Comparison of ENCODE assay signal across 31 cellular contexts in the genomic region with DNA sequence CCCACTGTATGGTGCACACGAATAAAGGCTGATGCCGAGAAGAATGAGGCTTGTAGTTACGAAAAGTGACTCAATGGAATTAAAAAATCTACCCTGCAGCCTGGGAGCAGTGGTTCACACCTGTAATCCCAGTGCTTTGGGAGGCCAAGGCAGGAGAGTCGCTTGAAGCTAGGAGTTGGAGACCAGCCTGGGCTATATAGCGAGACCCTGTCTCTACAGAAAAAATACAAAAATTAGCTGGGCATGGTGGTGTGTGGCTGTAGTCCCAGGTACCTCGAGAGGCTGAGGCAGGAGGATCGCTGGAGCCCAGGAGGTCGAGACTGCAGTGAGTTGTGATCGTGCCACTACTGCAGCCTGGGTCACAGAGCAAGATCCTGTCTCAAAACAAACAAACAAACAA. TPM values are rescaled to one million over a fixed set of nuclear protein-coding genes. Genes with fewer than 3 reads are reported as not detected.
"Had no signal": no experiment of that assay in that cellular context is flagged by ENCODE, and none has a peak within 500 bp of the region (broad histone marks: within the 10 kb centered on the region; RNA-seq: fewer than 3 reads in every experiment).

No MANE protein-coding gene starts in this region.

- H3K36me3 Mint-ChIP-seq: stimulated activated effector memory CD8-positive, alpha-beta T cell treated with anti-CD3 and anti-CD28 coated beads, Interleukin-12 subunit alpha, Interleukin-12 subunit beta, amount 100 ng/mL, for 72 hours; stimulated activated memory B cell treated with anti-CD40 and anti-IgM and Interleukin-4, amounts not matched to agents 10 μg/mL and 1 μg/mL and 100 μg/mL, for 72 hours; stimulated activated naive B cell treated with anti-CD40 and anti-IgM and Interleukin-4, amounts not matched to agents 10 μg/mL and 1 μg/mL and 100 μg/mL, for 72 hours had no signal

- H3K9me3 Mint-ChIP-seq: stimulated activated effector memory CD8-positive, alpha-beta T cell treated with anti-CD3 and anti-CD28 coated beads, Interleukin-12 subunit alpha, Interleukin-12 subunit beta, amount 100 ng/mL, for 72 hours; stimulated activated memory B cell treated with anti-CD40 and anti-IgM and Interleukin-4, amounts not matched to agents 10 μg/mL and 1 μg/mL and 100 μg/mL, for 72 hours; stimulated activated naive B cell treated with anti-CD40 and anti-IgM and Interleukin-4, amounts not matched to agents 10 μg/mL and 1 μg/mL and 100 μg/mL, for 72 hours; stimulated activated naive CD8-positive, alpha-beta T cell treated with anti-CD3 and anti-CD28 coated beads, Interleukin-15, amount 100 ng/mL, for 72 hours; stimulated activated naive CD8-positive, alpha-beta T cell treated with anti-CD3 and anti-CD28 coated beads, Interleukin-15, Interleukin-2, amounts not matched to agents 100 ng/mL and 50 ng/mL, for 24 hours had no signal

- ATAC-seq: stimulated activated effector memory CD8-positive, alpha-beta T cell treated with anti-CD3 and anti-CD28 coated beads, Interleukin-12 subunit alpha, Interleukin-12 subunit beta, amount 100 ng/mL, for 72 hours; stimulated activated memory B cell treated with anti-CD40 and anti-IgM and Interleukin-4, amounts not matched to agents 10 μg/mL and 1 μg/mL and 100 μg/mL, for 72 hours; stimulated activated naive B cell treated with anti-CD40 and anti-IgM and Interleukin-4, amounts not matched to agents 10 μg/mL and 1 μg/mL and 100 μg/mL, for 72 hours; stimulated activated naive CD8-positive, alpha-beta T cell treated with anti-CD3 and anti-CD28 coated beads, Interleukin-15, amount 100 ng/mL, for 72 hours; stimulated activated naive CD8-positive, alpha-beta T cell treated with anti-CD3 and anti-CD28 coated beads, Interleukin-15, Interleukin-2, amounts not matched to agents 100 U/mL and 50 U/mL, for 24 hours; upper lobe of right lung had no signal

- H3K4me3 Mint-ChIP-seq: stimulated activated effector memory CD8-positive, alpha-beta T cell treated with anti-CD3 and anti-CD28 coated beads, Interleukin-12 subunit alpha, Interleukin-12 subunit beta, amount 100 ng/mL, for 72 hours; stimulated activated memory B cell treated with anti-CD40 and anti-IgM and Interleukin-4, amounts not matched to agents 10 μg/mL and 1 μg/mL and 100 μg/mL, for 72 hours; stimulated activated naive B cell treated with anti-CD40 and anti-IgM and Interleukin-4, amounts not matched to agents 10 μg/mL and 1 μg/mL and 100 μg/mL, for 72 hours; stimulated activated naive CD8-positive, alpha-beta T cell treated with anti-CD3 and anti-CD28 coated beads, Interleukin-15, amount 100 ng/mL, for 72 hours; stimulated activated naive CD8-positive, alpha-beta T cell treated with anti-CD3 and anti-CD28 coated beads, Interleukin-15, Interleukin-2, amounts not matched to agents 100 ng/mL and 50 ng/mL, for 24 hours had no signal

- H3K27ac Mint-ChIP-seq: stimulated activated effector memory CD8-positive, alpha-beta T cell treated with anti-CD3 and anti-CD28 coated beads, Interleukin-12 subunit alpha, Interleukin-12 subunit beta, amount 100 ng/mL, for 72 hours; stimulated activated memory B cell treated with anti-CD40 and anti-IgM and Interleukin-4, amounts not matched to agents 10 μg/mL and 1 μg/mL and 100 μg/mL, for 72 hours; stimulated activated naive B cell treated with anti-CD40 and anti-IgM and Interleukin-4, amounts not matched to agents 10 μg/mL and 1 μg/mL and 100 μg/mL, for 72 hours; stimulated activated naive CD8-positive, alpha-beta T cell treated with anti-CD3 and anti-CD28 coated beads, Interleukin-15, amount 100 ng/mL, for 72 hours; stimulated activated naive CD8-positive, alpha-beta T cell treated with anti-CD3 and anti-CD28 coated beads, Interleukin-15, Interleukin-2, amounts not matched to agents 100 ng/mL and 50 ng/mL, for 24 hours had no signal

- H3K27me3 Mint-ChIP-seq: stimulated activated memory B cell treated with anti-CD40 and anti-IgM and Interleukin-4, amounts not matched to agents 10 μg/mL and 1 μg/mL and 100 μg/mL, for 72 hours; stimulated activated naive B cell treated with anti-CD40 and anti-IgM and Interleukin-4, amounts not matched to agents 10 μg/mL and 1 μg/mL and 100 μg/mL, for 72 hours; stimulated activated naive CD8-positive, alpha-beta T cell treated with anti-CD3 and anti-CD28 coated beads, Interleukin-15, amount 100 ng/mL, for 72 hours; stimulated activated naive CD8-positive, alpha-beta T cell treated with anti-CD3 and anti-CD28 coated beads, Interleukin-15, Interleukin-2, amounts not matched to agents 100 ng/mL and 50 ng/mL, for 24 hours had no signal

- H3K4me3 ChIP-seq: stomach, suprapubic skin, testis, thoracic aorta, thyroid gland, tibial artery, tibial nerve, transverse colon, upper lobe of left lung, upper lobe of right lung, uterus, vagina had no signal

- DNase-seq: stimulated activated CD4-positive, alpha-beta T cell treated with anti-CD3 and anti-CD28 coated beads, Interleukin-2, amount 100 ng/mL, for 48 hours; stimulated activated CD4-positive, alpha-beta T cell treated with anti-CD3 and anti-CD28 coated beads, Interleukin-4, amount 100 ng/mL, for 1 hour; stimulated activated CD4-positive, alpha-beta T cell treated with anti-CD3 and anti-CD28 coated beads, Interleukin-4, amount 100 ng/mL, for 24 hours; stimulated activated CD4-positive, alpha-beta T cell treated with anti-CD3 and anti-CD28 coated beads, Interleukin-4, amount 100 ng/mL, for 4 hours; stimulated activated CD8-positive, alpha-beta memory T cell treated with anti-CD3 and anti-CD28 coated beads, Interleukin-4, amount 100 ng/mL, for 48 hours; stimulated activated naive B cell treated with anti-CD40 and anti-IgM and Interleukin-4, amounts not matched to agents 10 μg/mL and 1 μg/mL and 100 μg/mL, for 72 hours; stimulated activated naive CD4-positive, alpha-beta T cell; stimulated activated naive CD4-positive, alpha-beta T cell treated with Interleukin-2 at 50 U/mL for 16 hours; stimulated activated naive CD8-positive, alpha-beta T cell treated with anti-CD3 and anti-CD28 coated beads, Interleukin-15, amount 100 ng/mL, for 72 hours; stimulated activated naive CD8-positive, alpha-beta T cell treated with anti-CD3 and anti-CD28 coated beads, Interleukin-15, Interleukin-2, amounts not matched to agents 100 U/mL and 50 U/mL, for 24 hours; stomach; substantia nigra; thyroid gland; tibial artery; transverse colon; trophoblast cell; upper lobe of left lung; upper lobe of right lung; uterus had no signal

RNA-seq across cellular contexts. Expression of gene OPN1LW, which starts 11.7 kb away (rescaled TPM):
- total RNA-seq: stomach, subcutaneous adipose tissue, suprapubic skin, temporal lobe, thoracic aorta, thyroid gland, tibial nerve, transverse colon, upper lobe of left lung, upper lobe of right lung, ureter, urinary bladder, uterus, vagina had no signal

RNA-seq across cellular contexts. Expression of gene OPN1MW, which starts 50.0 kb away (rescaled TPM):
- total RNA-seq: stomach, subcutaneous adipose tissue, suprapubic skin, temporal lobe, testis, thoracic aorta, thyroid gland, tibial nerve, transverse colon, upper lobe of left lung, upper lobe of right lung, ureter, urinary bladder, uterus, vagina had no signal
